In genomic region chr5:52531105-52531504, GRCh38 we compare ENCODE assay signal across 31 cellular contexts.
"Had no signal": no experiment of that assay in that cellular context is flagged by ENCODE, and none has a peak within 500 bp of the region (broad histone marks: within the 10 kb centered on the region; RNA-seq: fewer than 3 reads in every experiment).

No MANE protein-coding gene starts in this region.

- H3K4me3 ChIP-seq: colonic mucosa, MG63 had no signal

- H3K27ac ChIP-seq: brain microvascular endothelial cell, colonic mucosa, WERI-Rb-1 had no signal

- H3K36me3 ChIP-seq: brain microvascular endothelial cell, colonic mucosa, MG63, WERI-Rb-1 had no signal

- ATAC-seq: activated CD8-positive, alpha-beta T cell treated with anti-CD3 and anti-CD28 coated beads for 36 hours; activated T-cell treated with anti-CD3 and anti-CD28 coated beads, Interleukin-2, amount 50 U/mL, for 72 hours; activated T-helper 17 cell treated with anti-CD3 and anti-CD28 coated beads, Interleukin-2, amount 50 U/mL, for 72 hours had no signal

- H3K9me3 ChIP-seq: colonic mucosa, MG63 had no signal

- H3K27me3 ChIP-seq: brain microvascular endothelial cell, colonic mucosa, MG63 had no signal

- DNase-seq: activated CD4-positive, alpha-beta T cell treated with anti-CD3 and anti-CD28 coated beads for 1 hour; activated CD4-positive, alpha-beta T cell treated with anti-CD3 and anti-CD28 coated beads for 48 hours; activated CD4-positive, CD25-positive, alpha-beta regulatory T cell; activated CD8-positive, alpha-beta T cell treated with anti-CD3 and anti-CD28 coated beads for 36 hours; activated effector memory CD4-positive, alpha-beta T cell treated with anti-CD3 and anti-CD28 coated beads, Interleukin-2, amount 50 U/mL, for 16 hours; activated naive CD4-positive, alpha-beta T cell; activated naive CD4-positive, alpha-beta T cell treated with anti-CD3 and anti-CD28 coated beads, Interleukin-2, amount 50 U/mL, for 16 hours; activated naive CD8-positive, alpha-beta T cell treated with anti-CD3 and anti-CD28 coated beads for 36 hours; activated T-cell treated with anti-CD3 and anti-CD28 coated beads, Interleukin-2, amount 50 U/mL, for 1 hour; activated T-cell treated with anti-CD3 and anti-CD28 coated beads, Interleukin-2, amount 50 U/mL, for 72 hours; amniotic stem cell; aorta; brain microvascular endothelial cell; colonic mucosa; Kasumi-1; MG63; NCI-H1048; NCI-H1105 treated with DMSO at 0.1 percent for 48 hours; NCI-H1436; NCI-H1694; NCI-H1930; NCI-H2081 treated with DMSO at 0.1 percent for 48 hours; NCI-H345; NCI-H524 treated with DMSO at 0.1 percent for 48 hours; NK-92 treated with Interleukin-12 subunit alpha and Interleukin-12 subunit beta, amount 100 ng/mL, for 24 hours; Right ventricle myocardium superior; SW 1271; T-helper 1 cell; T-helper 9 cell; WERI-Rb-1 had no signal

- H3K4me1 ChIP-seq: colonic mucosa had no signal
